9 cellular contexts compared by ENCODE assay signal in genomic region chr21:45330075-45330781, GRCh38. TPM values are rescaled to one million over a fixed set of nuclear protein-coding genes. Genes with fewer than 3 reads are reported as not detected.
DNase-seq lines count a peak whose midpoint lies in the region; ATAC-seq and TF ChIP-seq lines count a peak whose summit lies in the region.
"Had no signal": no experiment of that assay in that cellular context is flagged by ENCODE, and none has a peak within 500 bp of the region (broad histone marks: within the 10 kb centered on the region; RNA-seq: fewer than 3 reads in every experiment).

No MANE protein-coding gene starts in this region.

- no peak overlapping the region for H3K27ac Mint-ChIP-seq in natural killer cell treated with Interleukin-12 subunit alpha and Interleukin-12 subunit beta and Interleukin-15 and Interleukin-18, amount 100 ng/mL, for 72 hours
- no peak overlapping the region for H3K27ac Mint-ChIP-seq in natural killer cell
- H3K27ac Mint-ChIP-seq in CD8-positive, alpha-beta memory T cell = peak overlapping the region in 1 of 8 donors; percentile 88
- H3K27ac Mint-ChIP-seq: activated CD4-positive, alpha-beta T cell treated with anti-CD3 and anti-CD28 coated beads, Interleukin-2, amount 10 ng/mL, durations not matched to agents 24 days and 14 days had no signal

- no peak overlapping the region for H3K4me3 Mint-ChIP-seq in natural killer cell treated with Interleukin-12 subunit alpha and Interleukin-12 subunit beta and Interleukin-15 and Interleukin-18, amount 100 ng/mL, for 72 hours
- H3K4me3 Mint-ChIP-seq in natural killer cell = no peak overlapping the region
- H3K4me3 Mint-ChIP-seq in CD8-positive, alpha-beta memory T cell = no peak overlapping the region
- H3K4me3 Mint-ChIP-seq: activated CD4-positive, alpha-beta T cell treated with anti-CD3 and anti-CD28 coated beads, Interleukin-2, amount 10 ng/mL, durations not matched to agents 24 days and 14 days had no signal

- H3K4me1 ChIP-seq in CD8-positive, alpha-beta memory T cell (ENCODE audit: insufficient read depth, low read length) = no peaks in the 10 kb centered on the region

- H3K27me3 Mint-ChIP-seq in natural killer cell treated with Interleukin-12 subunit alpha and Interleukin-12 subunit beta and Interleukin-15 and Interleukin-18, amount 100 ng/mL, for 72 hours = peaks cover 0 to 5% of the 10 kb centered on the region in 2 donors
- H3K27me3 Mint-ChIP-seq in natural killer cell (ENCODE audit: low read depth in 2 of 2) = no peaks in the 10 kb centered on the region
- peaks cover 4 to 7% of the 10 kb centered on the region in 2 donors for H3K27me3 Mint-ChIP-seq in CD8-positive, alpha-beta memory T cell
- H3K27me3 Mint-ChIP-seq: activated CD4-positive, alpha-beta T cell treated with anti-CD3 and anti-CD28 coated beads, Interleukin-2, amount 10 ng/mL, durations not matched to agents 24 days and 14 days had no signal

- H3K27me3 ChIP-seq in CD8-positive, alpha-beta memory T cell (ENCODE audit: insufficient read depth, low read length, poor library complexity, severe bottlenecking) = no peaks in the 10 kb centered on the region

- H3K9me3 Mint-ChIP-seq in natural killer cell treated with Interleukin-12 subunit alpha and Interleukin-12 subunit beta and Interleukin-15 and Interleukin-18, amount 100 ng/mL, for 72 hours = no peaks in the 10 kb centered on the region
- no peaks in the 10 kb centered on the region for H3K9me3 Mint-ChIP-seq in natural killer cell
- no peaks in the 10 kb centered on the region for H3K9me3 Mint-ChIP-seq in CD8-positive, alpha-beta memory T cell
- H3K9me3 Mint-ChIP-seq: activated CD4-positive, alpha-beta T cell treated with anti-CD3 and anti-CD28 coated beads, Interleukin-2, amount 10 ng/mL, durations not matched to agents 24 days and 14 days had no signal

- POLR2A ChIA-PET in CD8-positive, alpha-beta memory T cell (lab: Charles Lee) = no interaction called here

- H3K27ac ChIP-seq in CD8-positive, alpha-beta memory T cell (ENCODE audit: low read depth, low read length) = no peak overlapping the region

- TF ChIP-seq CTCF in natural killer cell (IDR thresholded peaks at IDR 0.05) (no peak), astrocyte of the spinal cord (IDR thresholded peaks at IDR 0.05; ENCODE audit: low read depth, low read length) (no peak)

- CTCF ChIA-PET in CD8-positive, alpha-beta memory T cell (lab: Charles Lee) = no interaction called here

- H3K4me1 Mint-ChIP-seq in natural killer cell treated with Interleukin-12 subunit alpha and Interleukin-12 subunit beta and Interleukin-15 and Interleukin-18, amount 100 ng/mL, for 72 hours (ENCODE audit: low read depth in 2 of 2) = no peaks in the 10 kb centered on the region
- H3K4me1 Mint-ChIP-seq in natural killer cell = no peaks in the 10 kb centered on the region
- H3K4me1 Mint-ChIP-seq in CD8-positive, alpha-beta memory T cell = no peaks in the 10 kb centered on the region

- no peak for ATAC-seq in natural killer cell treated with Interleukin-12 subunit alpha and Interleukin-12 subunit beta and Interleukin-15 and Interleukin-18, amount 100 ng/mL, for 72 hours
- no peak for ATAC-seq in natural killer cell
- ATAC-seq in left colon = peak; percentile 72
- ATAC-seq in HG02885 (IDR thresholded peaks at IDR 0.05; ENCODE audit: poor library complexity, unreplicated experiment) = no peak
- ATAC-seq in HG03521 (IDR thresholded peaks at IDR 0.05; ENCODE audit: unreplicated experiment) = no peak

- H3K36me3 Mint-ChIP-seq in natural killer cell treated with Interleukin-12 subunit alpha and Interleukin-12 subunit beta and Interleukin-15 and Interleukin-18, amount 100 ng/mL, for 72 hours = no peaks in the 10 kb centered on the region
- H3K36me3 Mint-ChIP-seq in natural killer cell = no peaks in the 10 kb centered on the region
- no peaks in the 10 kb centered on the region for H3K36me3 Mint-ChIP-seq in CD8-positive, alpha-beta memory T cell

- no peaks in the 10 kb centered on the region for H3K9me3 ChIP-seq in CD8-positive, alpha-beta memory T cell (ENCODE audit: low read length)

- peak; percentile 46 for DNase-seq in natural killer cell treated with Interleukin-12 subunit alpha and Interleukin-12 subunit beta and Interleukin-15 and Interleukin-18, amount 100 ng/mL, for 72 hours (ENCODE audit: low spot score)
- DNase-seq in natural killer cell (no peak), astrocyte of the spinal cord (ENCODE audit: low read depth, low spot score) (peak; percentile 84), left colon (peak in 1 of 2 donors; percentile 46)
- DNase-seq in CD8-positive, alpha-beta memory T cell = no peak
- DNase-seq in activated naive CD4-positive, alpha-beta T cell treated with Interleukin-2 at 50 U/mL for 16 hours = no peak
- DNase-seq: activated CD4-positive, alpha-beta T cell treated with anti-CD3 and anti-CD28 coated beads, Interleukin-2, amount 10 ng/mL, durations not matched to agents 24 days and 14 days had no signal

- intact Hi-C loops in natural killer cell (cut with micrococcal nuclease) = no loop called here
- intact Hi-C loops in left colon (cut with DNase I, micrococcal nuclease) = no loop called here

- H3K36me3 ChIP-seq in CD8-positive, alpha-beta memory T cell (ENCODE audit: insufficient read depth, low read length) = no peaks in the 10 kb centered on the region

- no peak overlapping the region for H3K4me3 ChIP-seq in astrocyte of the spinal cord (ENCODE audit: low read depth, low read length)
- no peak overlapping the region for H3K4me3 ChIP-seq in CD8-positive, alpha-beta memory T cell (ENCODE audit: low read length)

- in situ Hi-C loops in astrocyte of the spinal cord (cut with HindIII; ENCODE audit: low sequenced_read_pairs) = no loop called here

RNA-seq across cellular contexts. Expression of gene POFUT2, which starts 42.5 kb away (rescaled TPM):
- total RNA-seq in natural killer cell treated with Interleukin-12 subunit alpha and Interleukin-12 subunit beta and Interleukin-15 and Interleukin-18, amount 100 ng/mL, for 72 hours = 10 to 100 TPM; 16.5 to 23.5 TPM
- total RNA-seq in natural killer cell (10 to 100 TPM; 41.4 to 46.0 (median 43.3) TPM), left colon (10 to 100 TPM; 21.7 to 26.1 TPM)
- total RNA-seq in CD8-positive, alpha-beta memory T cell = 10 to 100 TPM; 13.5 to 14.5 TPM
- polyA plus RNA-seq in CD8-positive, alpha-beta memory T cell = 4.9 TPM

Comparison
In these comparisons a context has a peak if more than half of its experiments do, and no peak if none do; other contexts are left out.
1. DNase-seq: peak in natural killer cell treated with Interleukin-12 subunit alpha and Interleukin-12 subunit beta and Interleukin-15 and Interleukin-18, amount 100 ng/mL, for 72 hours (single experiment) and astrocyte of the spinal cord (single experiment); none in natural killer cell (single experiment), CD8-positive, alpha-beta memory T cell (0 of 5) and activated naive CD4-positive, alpha-beta T cell treated with Interleukin-2 at 50 U/mL for 16 hours (single experiment).